ENCODE assay signal across 8 cellular contexts in genomic region chr2:55175254-55176093, GRCh38. TPM values are rescaled to one million over a fixed set of nuclear protein-coding genes. Genes with fewer than 3 reads are reported as not detected.
DNase-seq lines count a peak whose midpoint lies in the region; ATAC-seq and TF ChIP-seq lines count a peak whose summit lies in the region.

No MANE protein-coding gene starts in this region.

- no peaks in the 10 kb centered on the region for H3K79me2 ChIP-seq in KMS-11 (ENCODE audit: insufficient read depth, low read depth)

- no peak overlapping the region for H3K4me3 ChIP-seq in KMS-11 (IDR thresholded peaks at IDR 0.05; ENCODE audit: insufficient read depth, low read depth, low read length)

- no peaks in the 10 kb centered on the region for H3K36me3 ChIP-seq in KMS-11 (ENCODE audit: insufficient read depth)

- TF ChIP-seq CTCF in CD4-positive, alpha-beta T cell (IDR thresholded peaks at IDR 0.05) = peak; percentile 59
- TF ChIP-seq CTCF in KMS-11 (conservative IDR thresholded peaks at IDR 0.05; ENCODE audit: low read depth, low read length) = peak; percentile 75
- peak; percentile 53 for TF ChIP-seq CTCF in nephron progenitor cell (IDR thresholded peaks at IDR 0.05)

- intact Hi-C loops in CD4-positive, alpha-beta T cell (cut with DNase I, micrococcal nuclease) = loop anchor here (1.0 to 10.0 kb wide), 8 partner anchors 277 to 1068 kb away; partner anchors contain the start of gene EML6 (in 2 of the 2)

- H4K20me1 ChIP-seq in KMS-11 (ENCODE audit: insufficient read depth) = no peaks in the 10 kb centered on the region

- H3K4me1 Mint-ChIP-seq in CD4-positive, alpha-beta T cell (ENCODE audit: low read depth) = peaks cover 10% of the 10 kb centered on the region
- H3K4me1 Mint-ChIP-seq in nephron progenitor cell = peaks cover 6% of the 10 kb centered on the region

- H3K4me2 ChIP-seq in KMS-11 = no peak overlapping the region

- DNase-seq in CD4-positive, alpha-beta T cell = no peak
- DNase-seq in SHP77 treated with DMSO at 0.1 percent for 48 hours (lab: John Stamatoyannopoulos, UW) (peak; percentile 82), epithelial cell of prostate (ENCODE audit: low read depth, low spot score) (no peak), nephron progenitor cell (no peak), T1000 (lab: John Stamatoyannopoulos, UW) (no peak)
- no peak for DNase-seq in stimulated activated CD4-positive, alpha-beta T cell treated with anti-CD3 and anti-CD28 coated beads, Interleukin-2, amount 100 ng/mL, for 24 hours

- no peaks in the 10 kb centered on the region for H3K9me3 ChIP-seq in CD4-positive, alpha-beta T cell (ENCODE audit: control insufficient read depth, low read length)

- H3K4me1 ChIP-seq in KMS-11 (ENCODE audit: low read depth, poor library complexity, severe bottlenecking) = peaks cover 8% of the 10 kb centered on the region

- no peak overlapping the region for H3K4me3 Mint-ChIP-seq in CD4-positive, alpha-beta T cell
- H3K4me3 Mint-ChIP-seq in nephron progenitor cell = no peak overlapping the region

- CTCF ChIA-PET in CD4-positive, alpha-beta T cell (lab: Charles Lee) = interaction anchor here (1.1 to 3.1 kb wide), 4 partner anchors 10 to 337 kb away, joined by 3 to 13 read pairs (median 5); no protein-coding TSS in a partner anchor

- H3K27me3 Mint-ChIP-seq in CD4-positive, alpha-beta T cell = no peaks in the 10 kb centered on the region
- H3K27me3 Mint-ChIP-seq in nephron progenitor cell (ENCODE audit: low read depth, poor library complexity) = no peaks in the 10 kb centered on the region

- no peak overlapping the region for H3K27ac Mint-ChIP-seq in CD4-positive, alpha-beta T cell
- no peak overlapping the region for H3K27ac Mint-ChIP-seq in nephron progenitor cell

- H3K27me3 ChIP-seq in CD4-positive, alpha-beta T cell (ENCODE audit: control insufficient read depth, insufficient read depth, low read length) = no peaks in the 10 kb centered on the region
- no peaks in the 10 kb centered on the region for H3K27me3 ChIP-seq in KMS-11 (ENCODE audit: insufficient read depth, low read depth)

- H3K9me3 Mint-ChIP-seq in CD4-positive, alpha-beta T cell = no peaks in the 10 kb centered on the region
- H3K9me3 Mint-ChIP-seq in nephron progenitor cell = no peaks in the 10 kb centered on the region

- H3K27ac ChIP-seq in CD4-positive, alpha-beta T cell (ENCODE audit: low read depth, low read length) = no peak overlapping the region
- H3K27ac ChIP-seq in KMS-11 = no peak overlapping the region
- peak overlapping the region; percentile 12 for H3K27ac ChIP-seq in epithelial cell of prostate

- POLR2A ChIA-PET in CD4-positive, alpha-beta T cell (lab: Charles Lee) = interaction anchor here (0.6 to 1.1 kb wide), 3 partner anchors 10 to 1127 kb away, joined by 3 to 4 read pairs (median 3); no protein-coding TSS in a partner anchor

- no peak overlapping the region for H2AFZ ChIP-seq in KMS-11 (ENCODE audit: low read depth)

- H3K9ac ChIP-seq in KMS-11 = no peak overlapping the region

- no peaks in the 10 kb centered on the region for H3K36me3 Mint-ChIP-seq in CD4-positive, alpha-beta T cell (ENCODE audit: low read depth)
- no peaks in the 10 kb centered on the region for H3K36me3 Mint-ChIP-seq in nephron progenitor cell (ENCODE audit: low read depth)

- ATAC-seq in CD4-positive, alpha-beta T cell (ENCODE audit: poor library complexity) = peak; percentile 99
- ATAC-seq in GM18867 (IDR thresholded peaks at IDR 0.05; ENCODE audit: unreplicated experiment) = peak; percentile 72

RNA-seq across cellular contexts. Expression of gene CLHC1, which starts 56.6 kb away (rescaled TPM):
- total RNA-seq in CD4-positive, alpha-beta T cell = 1 to 10 TPM; 4.4 TPM

RNA-seq across cellular contexts. Expression of gene RPS27A, which starts 57.0 kb away (rescaled TPM):
- 1,000 to 10,000 TPM; 2,201 to 2,315 TPM for total RNA-seq in CD4-positive, alpha-beta T cell
